In the genomic region with DNA sequence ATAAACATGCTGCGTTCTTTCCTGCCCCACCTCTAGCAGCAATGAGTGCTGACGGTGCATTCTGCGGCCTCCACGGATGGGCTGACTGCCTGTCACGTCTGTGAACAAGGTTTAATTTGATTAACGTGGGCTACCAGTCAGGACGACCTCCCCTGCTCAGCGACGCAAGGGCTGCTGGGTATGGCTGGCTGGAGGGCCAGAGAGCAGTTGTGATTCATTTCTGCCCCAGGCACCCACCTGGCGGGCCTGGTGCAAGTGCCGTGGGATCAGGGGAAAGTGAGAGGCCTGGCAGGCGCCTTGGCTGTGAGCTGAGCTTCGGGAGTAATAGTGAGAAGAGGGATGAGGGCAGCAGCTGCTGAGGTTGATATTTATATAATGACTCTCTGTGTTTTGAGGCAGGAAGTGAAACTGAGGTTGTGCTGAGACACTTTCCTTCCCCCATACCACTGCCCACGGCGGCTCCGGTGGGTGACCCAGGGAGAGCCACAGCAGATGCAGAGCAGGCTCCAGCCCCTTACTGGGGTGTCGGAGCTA, we compare ENCODE assay signal across 1 cellular context.
TF ChIP-seq lines count a peak whose summit lies in the region.

No MANE protein-coding gene starts in this region.

TF ChIP-seq in WTC11, 78 proteins besides CTCF, POLR2A, EP300 and RAD21 (continued from another document):
- TF ChIP-seq, protein P1, sequence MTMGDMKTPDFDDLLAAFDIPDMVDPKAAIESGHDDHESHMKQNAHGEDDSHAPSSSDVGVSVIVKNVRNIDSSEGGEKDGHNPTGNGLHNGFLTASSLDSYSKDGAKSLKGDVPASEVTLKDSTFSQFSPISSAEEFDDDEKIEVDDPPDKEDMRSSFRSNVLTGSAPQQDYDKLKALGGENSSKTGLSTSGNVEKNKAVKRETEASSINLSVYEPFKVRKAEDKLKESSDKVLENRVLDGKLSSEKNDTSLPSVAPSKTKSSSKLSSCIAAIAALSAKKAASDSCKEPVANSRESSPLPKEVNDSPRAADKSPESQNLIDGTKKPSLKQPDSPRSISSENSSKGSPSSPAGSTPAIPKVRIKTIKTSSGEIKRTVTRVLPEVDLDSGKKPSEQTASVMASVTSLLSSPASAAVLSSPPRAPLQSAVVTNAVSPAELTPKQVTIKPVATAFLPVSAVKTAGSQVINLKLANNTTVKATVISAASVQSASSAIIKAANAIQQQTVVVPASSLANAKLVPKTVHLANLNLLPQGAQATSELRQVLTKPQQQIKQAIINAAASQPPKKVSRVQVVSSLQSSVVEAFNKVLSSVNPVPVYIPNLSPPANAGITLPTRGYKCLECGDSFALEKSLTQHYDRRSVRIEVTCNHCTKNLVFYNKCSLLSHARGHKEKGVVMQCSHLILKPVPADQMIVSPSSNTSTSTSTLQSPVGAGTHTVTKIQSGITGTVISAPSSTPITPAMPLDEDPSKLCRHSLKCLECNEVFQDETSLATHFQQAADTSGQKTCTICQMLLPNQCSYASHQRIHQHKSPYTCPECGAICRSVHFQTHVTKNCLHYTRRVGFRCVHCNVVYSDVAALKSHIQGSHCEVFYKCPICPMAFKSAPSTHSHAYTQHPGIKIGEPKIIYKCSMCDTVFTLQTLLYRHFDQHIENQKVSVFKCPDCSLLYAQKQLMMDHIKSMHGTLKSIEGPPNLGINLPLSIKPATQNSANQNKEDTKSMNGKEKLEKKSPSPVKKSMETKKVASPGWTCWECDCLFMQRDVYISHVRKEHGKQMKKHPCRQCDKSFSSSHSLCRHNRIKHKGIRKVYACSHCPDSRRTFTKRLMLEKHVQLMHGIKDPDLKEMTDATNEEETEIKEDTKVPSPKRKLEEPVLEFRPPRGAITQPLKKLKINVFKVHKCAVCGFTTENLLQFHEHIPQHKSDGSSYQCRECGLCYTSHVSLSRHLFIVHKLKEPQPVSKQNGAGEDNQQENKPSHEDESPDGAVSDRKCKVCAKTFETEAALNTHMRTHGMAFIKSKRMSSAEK (CRISPR knock-in tag; IDR thresholded peaks at IDR 0.05; ENCODE audit: borderline replicate concordance) = no peak
- no peak for TF ChIP-seq ARID4B (CRISPR knock-in tag; IDR thresholded peaks at IDR 0.05; ENCODE audit: borderline replicate concordance)
